1 cellular context compared by ENCODE assay signal in the genomic region with DNA sequence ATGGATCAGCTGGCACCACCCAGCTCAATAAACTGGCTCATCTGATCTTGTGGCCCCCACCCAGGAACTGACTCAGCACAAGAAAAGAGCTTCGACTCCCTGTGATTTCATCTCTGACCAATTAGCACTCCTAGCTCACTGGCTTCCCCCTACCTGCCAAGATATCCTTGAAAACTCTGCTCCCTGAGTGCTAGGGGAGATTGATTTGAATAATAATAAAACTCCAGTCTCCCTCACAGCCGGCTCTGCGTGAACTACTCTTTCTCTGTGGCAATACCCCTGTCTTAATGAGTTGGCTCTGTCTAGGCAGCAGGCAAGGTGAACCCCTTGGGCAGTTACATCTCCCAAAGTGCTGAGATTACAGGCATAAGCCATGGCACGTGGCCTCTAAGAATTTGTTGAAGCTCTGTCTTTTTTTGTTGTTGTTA.
TF ChIP-seq lines count a peak whose summit lies in the region.

No MANE protein-coding gene starts in this region.

TF ChIP-seq in WTC11, 78 proteins besides CTCF, POLR2A, EP300 and RAD21 (continued from another document):
- TF ChIP-seq, protein P1, sequence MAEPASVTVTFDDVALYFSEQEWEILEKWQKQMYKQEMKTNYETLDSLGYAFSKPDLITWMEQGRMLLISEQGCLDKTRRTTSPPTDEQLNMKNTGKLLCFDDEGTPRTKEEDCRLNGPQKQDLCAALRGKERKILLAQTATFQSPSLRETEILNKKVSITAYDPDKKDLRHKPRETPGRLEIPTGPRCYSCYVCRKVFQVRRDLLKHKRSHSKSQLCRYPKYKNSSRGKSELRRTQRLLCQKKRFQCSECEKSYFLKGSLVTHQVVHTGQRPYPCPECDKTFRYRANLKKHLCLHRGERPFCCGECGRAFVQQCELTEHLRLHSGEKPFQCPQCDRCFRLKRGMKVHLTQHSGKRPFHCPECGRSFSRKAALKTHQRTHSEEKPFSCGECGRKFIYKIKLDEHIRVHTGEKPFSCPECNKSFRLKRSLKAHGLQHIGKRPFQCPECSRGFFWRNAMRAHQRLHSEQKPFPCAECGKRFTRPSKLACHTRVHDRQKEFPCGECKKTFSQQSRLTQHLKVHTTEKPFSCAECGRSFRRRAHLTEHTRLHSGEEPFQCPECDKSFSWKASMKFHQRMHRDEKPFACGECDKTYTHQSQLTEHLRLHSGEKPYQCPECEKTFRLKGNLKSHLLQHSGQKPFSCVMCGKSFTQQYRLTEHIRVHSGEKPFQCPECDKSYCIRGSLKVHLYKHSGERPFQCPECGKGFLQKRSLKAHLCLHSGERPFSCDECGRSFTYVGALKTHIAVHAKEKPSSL (CRISPR knock-in tag; conservative IDR thresholded peaks at IDR 0.05): no peak
- TF ChIP-seq ZNF423 (CRISPR knock-in tag; IDR thresholded peaks at IDR 0.05) (peak; percentile 86), CREM (CRISPR knock-in tag; IDR thresholded peaks at IDR 0.05) (peak; percentile 25; the same call in 1 of the 2 replicates), NR3C1 (CRISPR knock-in tag; conservative IDR thresholded peaks at IDR 0.05; ENCODE audit: low read depth) (no peak), E2F4 (CRISPR knock-in tag; IDR thresholded peaks at IDR 0.05; ENCODE audit: borderline replicate concordance, low read depth) (no peak), E2F5 (CRISPR knock-in tag; IDR thresholded peaks at IDR 0.05) (no peak), NFE2L1 (CRISPR knock-in tag; IDR thresholded peaks at IDR 0.05) (no peak)
